ENCODE assay signal across 27 cellular contexts in genomic region chr1:110944806-110945205, GRCh38.
"Had no signal": no experiment of that assay in that cellular context is flagged by ENCODE, and none has a peak within 500 bp of the region (broad histone marks: within the 10 kb centered on the region; RNA-seq: fewer than 3 reads in every experiment).

No MANE protein-coding gene starts in this region.

- H3K36me3 ChIP-seq: uterus had no signal

- H3K4me3 ChIP-seq: stomach, suprapubic skin, testis, thoracic aorta, thyroid gland, tibial artery, tibial nerve, transverse colon, upper lobe of left lung, upper lobe of right lung, uterus, vagina had no signal

- FAIRE-seq: urothelium cell line had no signal

- H3K27ac ChIP-seq: stomach, suprapubic skin, testis, thoracic aorta, thyroid gland, tibial artery, tibial nerve, transverse colon, upper lobe of left lung, upper lobe of right lung, uterus, vagina had no signal

- DNase-seq: stimulated activated CD4-positive, alpha-beta T cell treated with anti-CD3 and anti-CD28 coated beads, Interleukin-2, amount 100 ng/mL, for 48 hours; stimulated activated CD4-positive, alpha-beta T cell treated with anti-CD3 and anti-CD28 coated beads, Interleukin-4, amount 100 ng/mL, for 1 hour; stimulated activated CD4-positive, alpha-beta T cell treated with anti-CD3 and anti-CD28 coated beads, Interleukin-4, amount 100 ng/mL, for 24 hours; stimulated activated CD4-positive, alpha-beta T cell treated with anti-CD3 and anti-CD28 coated beads, Interleukin-4, amount 100 ng/mL, for 4 hours; stimulated activated CD8-positive, alpha-beta memory T cell treated with anti-CD3 and anti-CD28 coated beads, Interleukin-4, amount 100 ng/mL, for 48 hours; stimulated activated naive B cell treated with anti-CD40 and anti-IgM and Interleukin-4, amounts not matched to agents 10 μg/mL and 1 μg/mL and 100 μg/mL, for 72 hours; stimulated activated naive CD4-positive, alpha-beta T cell; stimulated activated naive CD4-positive, alpha-beta T cell treated with Interleukin-2 at 50 U/mL for 16 hours; stimulated activated naive CD8-positive, alpha-beta T cell treated with anti-CD3 and anti-CD28 coated beads, Interleukin-15, amount 100 ng/mL, for 72 hours; stimulated activated naive CD8-positive, alpha-beta T cell treated with anti-CD3 and anti-CD28 coated beads, Interleukin-15, Interleukin-2, amounts not matched to agents 100 U/mL and 50 U/mL, for 24 hours; stomach; substantia nigra; testis; thyroid gland; tibial artery; transverse colon; trophoblast cell; upper lobe of left lung; upper lobe of right lung; uterus had no signal

- H3K4me1 ChIP-seq: stomach, suprapubic skin, testis, thyroid gland, tibial artery, tibial nerve, transverse colon, upper lobe of left lung, upper lobe of right lung, uterus, vagina had no signal

- ATAC-seq: stimulated activated effector memory CD8-positive, alpha-beta T cell treated with anti-CD3 and anti-CD28 coated beads, Interleukin-12 subunit alpha, Interleukin-12 subunit beta, amount 100 ng/mL, for 72 hours; stimulated activated memory B cell treated with anti-CD40 and anti-IgM and Interleukin-4, amounts not matched to agents 10 μg/mL and 1 μg/mL and 100 μg/mL, for 72 hours; stimulated activated naive B cell treated with anti-CD40 and anti-IgM and Interleukin-4, amounts not matched to agents 10 μg/mL and 1 μg/mL and 100 μg/mL, for 72 hours; stimulated activated naive CD8-positive, alpha-beta T cell treated with anti-CD3 and anti-CD28 coated beads, Interleukin-15, amount 100 ng/mL, for 72 hours; stimulated activated naive CD8-positive, alpha-beta T cell treated with anti-CD3 and anti-CD28 coated beads, Interleukin-15, Interleukin-2, amounts not matched to agents 100 U/mL and 50 U/mL, for 24 hours; upper lobe of right lung had no signal

- H3K27me3 ChIP-seq: stomach, suprapubic skin, testis, thyroid gland, tibial artery, tibial nerve, transverse colon, upper lobe of left lung, upper lobe of right lung, uterus, vagina had no signal

- H3K9me3 ChIP-seq: suprapubic skin, testis, thoracic aorta, thyroid gland, upper lobe of left lung, upper lobe of right lung, vagina had no signal
